In the genomic region with DNA sequence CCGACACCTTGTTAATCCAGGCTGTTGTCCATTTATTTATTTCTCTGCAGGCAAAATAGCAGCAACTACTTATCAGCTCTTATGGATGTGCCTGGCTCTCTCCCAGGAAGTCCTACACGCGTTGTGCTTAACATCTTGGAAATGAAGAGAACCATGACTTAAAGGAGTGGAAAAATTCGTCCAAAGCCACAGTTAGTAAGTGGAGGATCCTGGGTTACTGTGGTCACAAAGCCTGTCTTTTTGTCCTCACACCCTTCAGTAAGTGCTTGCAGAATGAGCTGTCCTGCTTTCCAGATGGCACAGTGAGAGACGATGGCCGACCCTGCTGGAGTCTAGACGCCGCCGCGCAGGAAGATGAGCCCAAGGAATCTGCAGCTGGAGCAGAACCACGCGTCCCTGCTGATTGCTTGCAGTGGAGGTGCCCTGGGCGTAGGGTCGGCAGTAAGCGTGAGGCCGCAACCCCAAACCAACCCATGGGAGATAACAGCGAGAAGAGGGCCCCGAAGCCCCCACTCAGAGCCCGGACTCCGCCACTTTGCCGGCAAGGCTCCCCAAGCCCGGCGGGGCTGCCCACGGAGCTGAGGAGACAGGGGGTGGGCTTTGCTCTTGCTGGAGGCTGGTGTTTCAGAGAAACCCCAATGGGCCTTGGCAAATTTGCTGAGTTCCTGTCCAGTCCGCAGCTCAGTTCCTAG, we compare ENCODE assay signal across 19 cellular contexts.
DNase-seq lines count a peak whose midpoint lies in the region; FAIRE-seq and TF ChIP-seq lines count a peak whose summit lies in the region.
"Had no signal": no experiment of that assay in that cellular context is flagged by ENCODE, and none has a peak within 500 bp of the region (broad histone marks: within the 10 kb centered on the region; RNA-seq: fewer than 3 reads in every experiment).

No MANE protein-coding gene starts in this region.

- H3K36me3 ChIP-seq in SJCRH30 (no peaks in the 10 kb centered on the region), ascending aorta (no peaks in the 10 kb centered on the region)
- H3K36me3 ChIP-seq: BLaER1 treated with 17β-estradiol and CSF1 and Interleukin-3, amounts not matched to agents 10 nM and 100 nM; HAP-1 had no signal

- H3K27ac ChIP-seq in SJCRH30 (no peak overlapping the region), ascending aorta (no peak overlapping the region)
- H3K27ac ChIP-seq: BLaER1 treated with 17β-estradiol and CSF1 and Interleukin-3, amounts not matched to agents 10 nM and 100 nM had no signal

- peak; percentile 72 for DNase-seq in AG08395 (ENCODE audit: low spot score)
- peak; percentile 26 for DNase-seq in GM04504 (ENCODE audit: low read depth)
- peak; percentile 40 for DNase-seq in epidermal melanocyte (ENCODE audit: insufficient read length, low spot score)
- DNase-seq in posterior vena cava (ENCODE audit: low spot score): peak; percentile 65
- DNase-seq in activated CD4-positive, CD25-positive, alpha-beta regulatory T cell (lab: John Stamatoyannopoulos, UW): no peak
- DNase-seq in SJCRH30: no peak
- DNase-seq in ascending aorta (ENCODE audit: low spot score in 2 of 2): no peak
- no peak for DNase-seq in frontal cortex (ENCODE audit: low spot score in 2 of 2)
- DNase-seq: 8988T; CD8-positive, alpha-beta memory T cell; MV-4-11; NCI-H1417 treated with DMSO at 0.1 percent for 48 hours; NCI-H1930; NCI-H446; NCI-H69; RPMI8226; SIG-M5 had no signal

- no peak for FAIRE-seq in frontal cortex (lab: Jason Lieb, UNC)

- no peaks in the 10 kb centered on the region for H3K4me1 ChIP-seq in SJCRH30
- H3K4me1 ChIP-seq in ascending aorta: no peaks in the 10 kb centered on the region
- H3K4me1 ChIP-seq: BLaER1 treated with 17β-estradiol and CSF1 and Interleukin-3, amounts not matched to agents 10 nM and 100 nM; HAP-1 had no signal

- H3K9me3 ChIP-seq in SJCRH30 (replicated peaks): no peaks in the 10 kb centered on the region
- no peaks in the 10 kb centered on the region for H3K9me3 ChIP-seq in ascending aorta
- H3K9me3 ChIP-seq: HAP-1 had no signal

- TF ChIP-seq CTCF in ascending aorta (IDR thresholded peaks at IDR 0.05): no peak

- H3K27me3 ChIP-seq in SJCRH30 (no peaks in the 10 kb centered on the region), ascending aorta (no peaks in the 10 kb centered on the region)
- H3K27me3 ChIP-seq: BLaER1 treated with 17β-estradiol and CSF1 and Interleukin-3, amounts not matched to agents 10 nM and 100 nM had no signal

- intact Hi-C loops in posterior vena cava (cut with DNase I) (no loop called here), ascending aorta (cut with DNase I) (no loop called here)

- H3K4me3 ChIP-seq in SJCRH30 (no peak overlapping the region), ascending aorta (no peak overlapping the region)
- H3K4me3 ChIP-seq: BLaER1 treated with 17β-estradiol and CSF1 and Interleukin-3, amounts not matched to agents 10 nM and 100 nM; HAP-1 had no signal

Comparison
In these comparisons a context has a peak if more than half of its experiments do, and no peak if none do; other contexts are left out.
1. DNase-seq: peak in AG08395 (single experiment), GM04504 (single experiment), epidermal melanocyte (single experiment) and posterior vena cava (single experiment); none in activated CD4-positive, CD25-positive, alpha-beta regulatory T cell (0 of 4), SJCRH30 (0 of 2), ascending aorta (0 of 2) and frontal cortex (0 of 2).